Comparison of ENCODE assay signal across 26 cellular contexts in genomic region chr11:61474234-61474633, GRCh38. TPM values are rescaled to one million over a fixed set of nuclear protein-coding genes. Genes with fewer than 3 reads are reported as not detected.
A peak's percentile ranks its signal among the peaks of the same experiment; 100 is the strongest.
DNase-seq lines count a peak whose midpoint lies in the region; ATAC-seq and TF ChIP-seq lines count a peak whose summit lies in the region.
"Had no signal": no experiment of that assay in that cellular context is flagged by ENCODE, and none has a peak within 500 bp of the region (broad histone marks: within the 10 kb centered on the region; RNA-seq: fewer than 3 reads in every experiment).

No MANE protein-coding gene starts in this region.

- no peaks in the 10 kb centered on the region for H3K9me3 ChIP-seq in esophagus muscularis mucosa
- H3K9me3 ChIP-seq in sigmoid colon = no peaks in the 10 kb centered on the region
- no peaks in the 10 kb centered on the region for H3K9me3 ChIP-seq in vagina
- H3K9me3 ChIP-seq: body of pancreas, upper lobe of right lung had no signal

- peaks cover 0 to 9% (median 2%) of the 10 kb centered on the region in 4 donors for H3K27me3 ChIP-seq in esophagus muscularis mucosa
- H3K27me3 ChIP-seq in sigmoid colon = no peaks in the 10 kb centered on the region
- H3K27me3 ChIP-seq in vagina = no peaks in the 10 kb centered on the region
- H3K27me3 ChIP-seq: upper lobe of right lung had no signal

- H3K4me3 Mint-ChIP-seq in stimulated activated naive CD8-positive, alpha-beta T cell treated with anti-CD3 and anti-CD28 coated beads, Interleukin-15, amount 100 ng/mL, for 72 hours = no peak overlapping the region
- no peak overlapping the region for H3K4me3 Mint-ChIP-seq in activated T-helper 1 cell treated with anti-CD3 and anti-CD28 coated beads, Interleukin-12 subunit alpha, Interleukin-12 subunit beta, Interleukin-2, Interleukin-4 antibody, amounts not matched to agents 30 ng/mL and 10 ng/mL and 1 ng/mL, durations not matched to agents 14 hours and 24 hours and 36 hours
- H3K4me3 Mint-ChIP-seq: activated naive CD8-positive, alpha-beta T cell treated with anti-CD3 and anti-CD28 coated beads for 36 hours; CD8-positive, alpha-beta T cell; naive B cell; WTC11 had no signal

- H3K4me3 ChIP-seq in esophagus muscularis mucosa (no peak overlapping the region), sigmoid colon (no peak overlapping the region), vagina (no peak overlapping the region)
- H3K4me3 ChIP-seq: body of pancreas, upper lobe of right lung had no signal

- 85% methylated on average over 5 of the region's 5 CpGs for WGBS in esophagus muscularis mucosa
- 92% methylated on average over 5 of the region's 5 CpGs for WGBS in sigmoid colon, 2 donors

- no peak for ATAC-seq in stimulated activated naive CD8-positive, alpha-beta T cell treated with anti-CD3 and anti-CD28 coated beads, Interleukin-15, amount 100 ng/mL, for 72 hours
- no peak for ATAC-seq in stimulated activated naive CD8-positive, alpha-beta T cell treated with anti-CD3 and anti-CD28 coated beads, Interleukin-15, Interleukin-2, amounts not matched to agents 100 U/mL and 50 U/mL, for 24 hours
- ATAC-seq: body of pancreas; CD8-positive, alpha-beta T cell; left cardiac atrium; Right ventricle myocardium inferior; upper lobe of right lung; WTC11 had no signal

- H3K27ac Mint-ChIP-seq in stimulated activated naive CD8-positive, alpha-beta T cell treated with anti-CD3 and anti-CD28 coated beads, Interleukin-15, amount 100 ng/mL, for 72 hours = peak overlapping the region; percentile 55 to 71
- no peak overlapping the region for H3K27ac Mint-ChIP-seq in activated T-helper 1 cell treated with anti-CD3 and anti-CD28 coated beads, Interleukin-12 subunit alpha, Interleukin-12 subunit beta, Interleukin-2, Interleukin-4 antibody, amounts not matched to agents 30 ng/mL and 10 ng/mL and 1 ng/mL, durations not matched to agents 14 hours and 24 hours and 36 hours
- H3K27ac Mint-ChIP-seq: activated naive CD8-positive, alpha-beta T cell treated with anti-CD3 and anti-CD28 coated beads for 36 hours had no signal

- intact Hi-C loops in esophagus muscularis mucosa (cut with DNase I) = no loop called here
- intact Hi-C loops in sigmoid colon (cut with DNase I) = loop anchor here (10.0 kb wide), 1 partner anchor 161 kb away; no protein-coding TSS in a partner anchor
- intact Hi-C loops in vagina (cut with DNase I) = no loop called here
- intact Hi-C loops in activated T-helper 1 cell treated with anti-CD3 and anti-CD28 coated beads, Interleukin-12 subunit alpha, Interleukin-12 subunit beta, Interleukin-2, Interleukin-4 antibody, amounts not matched to agents 30 ng/mL and 10 ng/mL and 1 ng/mL, durations not matched to agents 14 hours and 24 hours and 36 hours (cut with micrococcal nuclease) = no loop called here

- no peak for DNase-seq in stimulated activated naive CD8-positive, alpha-beta T cell treated with anti-CD3 and anti-CD28 coated beads, Interleukin-15, amount 100 ng/mL, for 72 hours
- no peak for DNase-seq in stimulated activated naive CD8-positive, alpha-beta T cell treated with anti-CD3 and anti-CD28 coated beads, Interleukin-15, Interleukin-2, amounts not matched to agents 100 U/mL and 50 U/mL, for 24 hours
- DNase-seq in esophagus muscularis mucosa (ENCODE audit: extremely low spot score) (no peak), sigmoid colon (no peak), vagina (ENCODE audit: extremely low spot score in 2 of 2) (no peak), NCI-H524 treated with DMSO at 0.1 percent for 48 hours (lab: John Stamatoyannopoulos, UW) (no peak), RWPE1 (ENCODE audit: low spot score) (no peak)
- DNase-seq in activated T-helper 1 cell treated with anti-CD3 and anti-CD28 coated beads, Interleukin-12 subunit alpha, Interleukin-12 subunit beta, Interleukin-2, Interleukin-4 antibody, amounts not matched to agents 30 ng/mL and 10 ng/mL and 1 ng/mL, durations not matched to agents 14 hours and 24 hours and 36 hours (ENCODE audit: low spot score) = no peak
- DNase-seq: activated naive CD8-positive, alpha-beta T cell treated with anti-CD3 and anti-CD28 coated beads for 36 hours; body of pancreas; CD8-positive, alpha-beta T cell; left cardiac atrium; naive B cell; NCI-H1048; NCI-H187; NCI-H774; stimulated activated CD4-positive, alpha-beta T cell treated with anti-CD3 and anti-CD28 coated beads, Interleukin-4, amount 100 ng/mL, for 1 hour; stimulated activated naive CD4-positive, alpha-beta T cell; upper lobe of right lung had no signal

- TF ChIP-seq POLR2A in esophagus muscularis mucosa (IDR thresholded peaks at IDR 0.05; ENCODE audit: low read depth) (no peak), sigmoid colon (IDR thresholded peaks at IDR 0.05) (no peak), vagina (IDR thresholded peaks at IDR 0.05) (no peak)

- no peak for TF ChIP-seq CTCF in esophagus muscularis mucosa (IDR thresholded peaks at IDR 0.05)
- TF ChIP-seq CTCF in sigmoid colon (IDR thresholded peaks at IDR 0.05) = no peak
- no peak for TF ChIP-seq CTCF in vagina (IDR thresholded peaks at IDR 0.05)
- TF ChIP-seq CTCF in RWPE1 (conservative IDR thresholded peaks at IDR 0.05; ENCODE audit: low read depth) = no peak

- peak overlapping the region in 3 of 4 donors; percentile 11 to 20 (median 13) for H3K27ac ChIP-seq in esophagus muscularis mucosa (replicated peaks in 1 of 4)
- peak overlapping the region; percentile 23 to 82 (median 70) for H3K27ac ChIP-seq in sigmoid colon
- H3K27ac ChIP-seq in vagina = peak overlapping the region; percentile 81
- H3K27ac ChIP-seq in RWPE1 = no peak overlapping the region
- H3K27ac ChIP-seq: body of pancreas, upper lobe of right lung had no signal

- peaks cover 9% of the 10 kb centered on the region for H3K4me1 Mint-ChIP-seq in stimulated activated naive CD8-positive, alpha-beta T cell treated with anti-CD3 and anti-CD28 coated beads, Interleukin-15, amount 100 ng/mL, for 72 hours
- peaks cover 8% of the 10 kb centered on the region for H3K4me1 Mint-ChIP-seq in activated T-helper 1 cell treated with anti-CD3 and anti-CD28 coated beads, Interleukin-12 subunit alpha, Interleukin-12 subunit beta, Interleukin-2, Interleukin-4 antibody, amounts not matched to agents 30 ng/mL and 10 ng/mL and 1 ng/mL, durations not matched to agents 14 hours and 24 hours and 36 hours (ENCODE audit: low read depth)

- peaks cover 7% of the 10 kb centered on the region for H3K27me3 Mint-ChIP-seq in stimulated activated naive CD8-positive, alpha-beta T cell treated with anti-CD3 and anti-CD28 coated beads, Interleukin-15, amount 100 ng/mL, for 72 hours
- H3K27me3 Mint-ChIP-seq in activated T-helper 1 cell treated with anti-CD3 and anti-CD28 coated beads, Interleukin-12 subunit alpha, Interleukin-12 subunit beta, Interleukin-2, Interleukin-4 antibody, amounts not matched to agents 30 ng/mL and 10 ng/mL and 1 ng/mL, durations not matched to agents 14 hours and 24 hours and 36 hours (ENCODE audit: insufficient read depth) = no peaks in the 10 kb centered on the region
- H3K27me3 Mint-ChIP-seq: activated naive CD8-positive, alpha-beta T cell treated with anti-CD3 and anti-CD28 coated beads for 36 hours had no signal

- H3K4me1 ChIP-seq in esophagus muscularis mucosa = peaks cover 17 to 33% (median 31%) of the 10 kb centered on the region in 4 donors
- H3K4me1 ChIP-seq in sigmoid colon = peaks cover 0 to 39% (median 31%) of the 10 kb centered on the region in 4 donors
- H3K4me1 ChIP-seq in vagina = peaks cover 8% of the 10 kb centered on the region
- H3K4me1 ChIP-seq: body of pancreas had no signal

- TF ChIP-seq EP300 in esophagus muscularis mucosa (IDR thresholded peaks at IDR 0.05) (no peak), sigmoid colon (IDR thresholded peaks at IDR 0.05) (no peak)

- CTCF ChIA-PET in RWPE1 (lab: Yijun Ruan, JAX) = interaction anchor here (4.8 kb wide), 1 partner anchor 43 kb away, joined by 42 read pairs; no protein-coding TSS in a partner anchor

- H3K36me3 Mint-ChIP-seq in activated T-helper 1 cell treated with anti-CD3 and anti-CD28 coated beads, Interleukin-12 subunit alpha, Interleukin-12 subunit beta, Interleukin-2, Interleukin-4 antibody, amounts not matched to agents 30 ng/mL and 10 ng/mL and 1 ng/mL, durations not matched to agents 14 hours and 24 hours and 36 hours (ENCODE audit: low read depth) = no peaks in the 10 kb centered on the region

- POLR2A ChIA-PET in RWPE1 (lab: Yijun Ruan, JAX; ENCODE audit: low non-redundant PET) = no interaction called here

- H3K9me3 Mint-ChIP-seq in stimulated activated naive CD8-positive, alpha-beta T cell treated with anti-CD3 and anti-CD28 coated beads, Interleukin-15, amount 100 ng/mL, for 72 hours = no peaks in the 10 kb centered on the region
- H3K9me3 Mint-ChIP-seq in activated T-helper 1 cell treated with anti-CD3 and anti-CD28 coated beads, Interleukin-12 subunit alpha, Interleukin-12 subunit beta, Interleukin-2, Interleukin-4 antibody, amounts not matched to agents 30 ng/mL and 10 ng/mL and 1 ng/mL, durations not matched to agents 14 hours and 24 hours and 36 hours = no peaks in the 10 kb centered on the region
- H3K9me3 Mint-ChIP-seq: activated naive CD8-positive, alpha-beta T cell treated with anti-CD3 and anti-CD28 coated beads for 36 hours; activated T-helper 2 cell treated with anti-CD3 and anti-CD28 coated beads, Interferon-gamma antibody, Interleukin-2, Interleukin-4, amounts not matched to agents 10 μg/mL and 5 μg/mL and 100 μg/mL, durations not matched to agents 14 hours and 24 hours and 36 hours; CD8-positive, alpha-beta T cell; naive B cell; WTC11 had no signal

- H3K36me3 ChIP-seq in esophagus muscularis mucosa (peaks cover 0 to 25% (median 13%) of the 10 kb centered on the region in 4 donors), sigmoid colon (peaks cover 0 to 12% (median 2%) of the 10 kb centered on the region in 4 donors), vagina (no peaks in the 10 kb centered on the region)

RNA-seq across cellular contexts. Expression of gene LRRC10B, which starts 34.3 kb away (rescaled TPM):
- 1 to 10 TPM in 3 of 4 donors, not detected in 1; 1.3 to 2.2 (median 2.0) TPM for total RNA-seq in esophagus muscularis mucosa
- 1 to 10 TPM in 2 of 4 donors, under 1 TPM in 2; 0.71 to 4.4 (median 1.3) TPM for total RNA-seq in sigmoid colon
- 1 to 10 TPM in 1 of 3 donors, not detected in 2; 1.1 TPM for polyA plus RNA-seq in sigmoid colon
- total RNA-seq in vagina = 0.74 TPM
- not detected in 2 replicates for total RNA-seq in activated T-helper 1 cell treated with anti-CD3 and anti-CD28 coated beads, Interleukin-12 subunit alpha, Interleukin-12 subunit beta, Interleukin-2, Interleukin-4 antibody, amounts not matched to agents 30 ng/mL and 10 ng/mL and 1 ng/mL, durations not matched to agents 14 hours and 24 hours and 36 hours
- total RNA-seq: A172; activated naive CD8-positive, alpha-beta T cell treated with anti-CD3 and anti-CD28 coated beads for 36 hours; CD8-positive, alpha-beta T cell; endothelial cell of umbilical vein; fibroblast of villous mesenchyme; LHCN-M2 had no signal
- polyA plus RNA-seq: endothelial cell of umbilical vein had no signal

RNA-seq across cellular contexts. Expression of gene SDHAF2, which starts 44.3 kb away (rescaled TPM):
- 10 to 100 TPM; 29.0 to 71.0 (median 48.3) TPM for total RNA-seq in esophagus muscularis mucosa
- total RNA-seq in sigmoid colon = 10 to 100 TPM; 27.3 to 97.3 (median 61.2) TPM
- 10 to 100 TPM; 45.7 to 62.5 (median 61.7) TPM for polyA plus RNA-seq in sigmoid colon
- 24.3 TPM for total RNA-seq in vagina
- 49.5 and 58.1 TPM in 2 replicates for total RNA-seq in activated T-helper 1 cell treated with anti-CD3 and anti-CD28 coated beads, Interleukin-12 subunit alpha, Interleukin-12 subunit beta, Interleukin-2, Interleukin-4 antibody, amounts not matched to agents 30 ng/mL and 10 ng/mL and 1 ng/mL, durations not matched to agents 14 hours and 24 hours and 36 hours

RNA-seq across cellular contexts. Expression of gene CPSF7, which starts 44.5 kb away (rescaled TPM):
- total RNA-seq in esophagus muscularis mucosa (10 to 100 TPM; 29.9 to 45.2 (median 40.7) TPM), sigmoid colon (10 to 100 TPM; 38.2 to 45.4 (median 42.0) TPM), vagina (50.8 TPM)
- polyA plus RNA-seq in sigmoid colon = 10 to 100 TPM; 18.0 to 48.4 (median 19.0) TPM
- total RNA-seq in activated T-helper 1 cell treated with anti-CD3 and anti-CD28 coated beads, Interleukin-12 subunit alpha, Interleukin-12 subunit beta, Interleukin-2, Interleukin-4 antibody, amounts not matched to agents 30 ng/mL and 10 ng/mL and 1 ng/mL, durations not matched to agents 14 hours and 24 hours and 36 hours = 141 and 148 TPM in 2 replicates
